Comparison of ENCODE assay signal across 8 cellular contexts in genomic region chr17:67779098-67779672, GRCh38. TPM values are rescaled to one million over a fixed set of nuclear protein-coding genes. Genes with fewer than 3 reads are reported as not detected.
DNase-seq lines count a peak whose midpoint lies in the region; ATAC-seq and TF ChIP-seq lines count a peak whose summit lies in the region.

No MANE protein-coding gene starts in this region.

- no peak overlapping the region for H3K4me3 ChIP-seq in hepatocyte

- H3K4me3 Mint-ChIP-seq in activated naive CD8-positive, alpha-beta T cell treated with anti-CD3 and anti-CD28 coated beads, Interleukin-2, amount 10 ng/mL, durations not matched to agents 7 days and 5 days: no peak overlapping the region

- H3K27ac Mint-ChIP-seq in activated naive CD8-positive, alpha-beta T cell treated with anti-CD3 and anti-CD28 coated beads, Interleukin-2, amount 10 ng/mL, durations not matched to agents 7 days and 5 days: no peak overlapping the region

- no peak overlapping the region for H3K4me2 ChIP-seq in hepatocyte

- DNase-seq in SKM-1 treated with dmso at 0.1 percent for 144 hours (lab: John Stamatoyannopoulos, UW; ENCODE audit: unreplicated experiment) (peak; percentile 35), SKM-1 (lab: John Stamatoyannopoulos, UW; ENCODE audit: unreplicated experiment) (no peak), NCI-H226 (peak; percentile 8), hepatocyte (ENCODE audit: low spot score) (peak; percentile 53), GM19240 (ENCODE audit: insufficient read length, low spot score) (no peak)
- DNase-seq in activated naive CD8-positive, alpha-beta T cell treated with anti-CD3 and anti-CD28 coated beads, Interleukin-2, amount 10 ng/mL, durations not matched to agents 7 days and 5 days: peak; percentile 56
- peak; percentile 24 to 36 for DNase-seq in stimulated activated CD4-positive, alpha-beta T cell treated with anti-CD3 and anti-CD28 coated beads, Interleukin-2, amount 100 ng/mL, for 48 hours

- H4K20me1 ChIP-seq in hepatocyte (ENCODE audit: insufficient read depth, poor library complexity, severe bottlenecking): no peaks in the 10 kb centered on the region

- no peaks in the 10 kb centered on the region for H3K79me2 ChIP-seq in hepatocyte

- peaks cover 2% of the 10 kb centered on the region for H3K27me3 Mint-ChIP-seq in activated naive CD8-positive, alpha-beta T cell treated with anti-CD3 and anti-CD28 coated beads, Interleukin-2, amount 10 ng/mL, durations not matched to agents 7 days and 5 days

- peak; percentile 60 for ATAC-seq in activated naive CD8-positive, alpha-beta T cell treated with anti-CD3 and anti-CD28 coated beads, Interleukin-2, amount 10 ng/mL, durations not matched to agents 7 days and 5 days (ENCODE audit: low read depth)
- no peak for ATAC-seq in HG02763 (IDR thresholded peaks at IDR 0.05; ENCODE audit: unreplicated experiment)

- H3K4me1 ChIP-seq in hepatocyte (ENCODE audit: insufficient read depth): peaks cover 6% of the 10 kb centered on the region

- POLR2A ChIA-PET in activated naive CD8-positive, alpha-beta T cell treated with anti-CD3 and anti-CD28 coated beads, Interleukin-2, amount 10 ng/mL, durations not matched to agents 7 days and 5 days (lab: Charles Lee): no interaction called here

- H3K9me2 ChIP-seq in hepatocyte (replicated peaks; ENCODE audit: insufficient read depth): no peaks in the 10 kb centered on the region

- H3K4me1 Mint-ChIP-seq in activated naive CD8-positive, alpha-beta T cell treated with anti-CD3 and anti-CD28 coated beads, Interleukin-2, amount 10 ng/mL, durations not matched to agents 7 days and 5 days: no peaks in the 10 kb centered on the region

- WGBS in hepatocyte (ENCODE audit: low lambda C conversion rate, missing lambda C conversion rate): 33% methylated on average over 13 of the region's 13 CpGs

- H3K36me3 ChIP-seq in hepatocyte (replicated peaks; ENCODE audit: insufficient read depth, low read depth): no peaks in the 10 kb centered on the region

- no peaks in the 10 kb centered on the region for H3K27me3 ChIP-seq in hepatocyte

- peak; percentile 63 for TF ChIP-seq CTCF in hepatocyte (IDR thresholded peaks at IDR 0.05; ENCODE audit: poor library complexity)

- H3K36me3 Mint-ChIP-seq in activated naive CD8-positive, alpha-beta T cell treated with anti-CD3 and anti-CD28 coated beads, Interleukin-2, amount 10 ng/mL, durations not matched to agents 7 days and 5 days: no peaks in the 10 kb centered on the region

- no peaks in the 10 kb centered on the region for H3K9me3 ChIP-seq in hepatocyte (ENCODE audit: low read depth)

- H3K27ac ChIP-seq in hepatocyte: no peak overlapping the region

- H2AFZ ChIP-seq in hepatocyte: no peak overlapping the region

- no peaks in the 10 kb centered on the region for H3K9me3 Mint-ChIP-seq in activated naive CD8-positive, alpha-beta T cell treated with anti-CD3 and anti-CD28 coated beads, Interleukin-2, amount 10 ng/mL, durations not matched to agents 7 days and 5 days

RNA-seq across cellular contexts. Expression of gene BPTF, which starts 46.1 kb away (rescaled TPM):
- 100 to 1,000 TPM; 126 to 133 TPM for total RNA-seq in activated naive CD8-positive, alpha-beta T cell treated with anti-CD3 and anti-CD28 coated beads, Interleukin-2, amount 10 ng/mL, durations not matched to agents 7 days and 5 days
- total RNA-seq in hepatocyte: 46.3 and 51.9 TPM in 2 replicates
- polyA plus RNA-seq in hepatocyte: 38.1 and 48.9 TPM in 2 replicates

Comparison
In these comparisons a context has a peak if more than half of its experiments do, and no peak if none do; other contexts are left out.
1. DNase-seq: peak in SKM-1 treated with dmso at 0.1 percent for 144 hours (single experiment), NCI-H226 (single experiment), activated naive CD8-positive, alpha-beta T cell treated with anti-CD3 and anti-CD28 coated beads, Interleukin-2, amount 10 ng/mL, durations not matched to agents 7 days and 5 days (single experiment), hepatocyte (single experiment) and stimulated activated CD4-positive, alpha-beta T cell treated with anti-CD3 and anti-CD28 coated beads, Interleukin-2, amount 100 ng/mL, for 48 hours (2 of 2); none in SKM-1 (single experiment) and GM19240 (single experiment).